3 cellular contexts compared by ENCODE assay signal in the genomic region with DNA sequence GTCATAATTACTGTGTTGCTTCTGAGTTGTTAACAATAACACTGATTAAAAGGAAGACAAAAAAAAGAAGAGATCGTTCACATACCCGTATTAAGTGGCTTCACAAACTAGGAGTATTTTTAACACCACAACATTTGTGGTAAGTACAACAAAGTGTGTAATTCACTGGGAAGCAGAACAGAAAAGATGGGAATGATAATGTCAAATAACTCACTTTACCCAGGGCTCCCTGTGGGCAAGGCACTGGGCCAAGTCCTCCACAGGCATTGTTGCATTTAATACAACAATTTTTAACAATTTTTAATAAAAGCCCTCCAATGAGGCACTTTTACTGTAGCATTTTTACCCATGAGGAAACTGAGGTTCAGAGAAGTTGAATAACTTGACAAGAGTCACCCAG.
"Had no signal": no experiment of that assay in that cellular context is flagged by ENCODE, and none has a peak within 500 bp of the region (broad histone marks: within the 10 kb centered on the region; RNA-seq: fewer than 3 reads in every experiment).

No MANE protein-coding gene starts in this region.

- ATAC-seq: GM12878 had no signal

- DNase-seq: GDM1, GF-D8 had no signal

- H3K4me3 ChIP-seq: GM12878 had no signal
